In genomic region chr1:171661076-171661650, GRCh38 we compare ENCODE assay signal across 28 cellular contexts. TPM values are rescaled to one million over a fixed set of nuclear protein-coding genes. Genes with fewer than 3 reads are reported as not detected.
"Had no signal": no experiment of that assay in that cellular context is flagged by ENCODE, and none has a peak within 500 bp of the region (broad histone marks: within the 10 kb centered on the region; RNA-seq: fewer than 3 reads in every experiment).

No MANE protein-coding gene starts in this region.

- H3K27ac ChIP-seq: colonic mucosa, foreskin keratinocyte, hepatocyte, lower lobe of right lung, prostate gland, right atrium auricular region, upper lobe of left lung had no signal

- H3K4me2 ChIP-seq: hepatocyte had no signal

- H3K4me1 ChIP-seq: colonic mucosa, foreskin keratinocyte, lower lobe of right lung had no signal

- H3K27me3 ChIP-seq: colonic mucosa, foreskin keratinocyte, hepatocyte, right atrium auricular region, stomach, upper lobe of left lung had no signal

- H3K36me3 ChIP-seq: colonic mucosa, lower lobe of right lung, prostate gland, right atrium auricular region, stomach, upper lobe of left lung had no signal

- H2AFZ ChIP-seq: hepatocyte had no signal

- H3K9me3 Mint-ChIP-seq: activated B cell treated with CpG ODN at 0.5 μM for 24 hours; activated naive CD4-positive, alpha-beta T cell treated with anti-CD3 and anti-CD28 coated beads, Interleukin-2, amount 10 ng/mL, durations not matched to agents 7 days and 5 days; activated naive CD8-positive, alpha-beta T cell treated with anti-CD3 and anti-CD28 coated beads, Interleukin-2, amount 50 U/mL, for 24 hours; activated T-cell treated with anti-CD3 and anti-CD28 coated beads, Interleukin-2, amount 50 U/mL, for 4 hours; brain; endodermal cell; natural killer cell treated with Interleukin-12 subunit alpha and Interleukin-12 subunit beta and Interleukin-15 and Interleukin-18, amount 100 ng/mL, for 72 hours had no signal

- H3K27me3 Mint-ChIP-seq: activated naive CD8-positive, alpha-beta T cell treated with anti-CD3 and anti-CD28 coated beads, Interleukin-2, amount 50 U/mL, for 24 hours; brain had no signal

- H3K4me3 ChIP-seq: colonic mucosa, hepatocyte, lower lobe of right lung, prostate gland, right atrium auricular region, stomach, upper lobe of left lung had no signal

- DNase-seq: activated B cell treated with CpG ODN at 0.5 μM for 24 hours; activated CD4-positive, alpha-beta T cell treated with anti-CD3 and anti-CD28 coated beads for 48 hours; activated CD8-positive, alpha-beta T cell treated with anti-CD3 and anti-CD28 coated beads, Interleukin-2, amount 10 ng/mL, durations not matched to agents 7 days and 5 days; activated effector memory CD4-positive, alpha-beta T cell treated with Interleukin-2 at 50 U/mL for 16 hours; activated naive CD4-positive, alpha-beta T cell treated with anti-CD3 and anti-CD28 coated beads, Interleukin-2, amount 10 ng/mL, durations not matched to agents 7 days and 5 days; activated naive CD8-positive, alpha-beta T cell treated with anti-CD3 and anti-CD28 coated beads, Interleukin-2, amount 50 U/mL, for 24 hours; activated T-cell treated with anti-CD3 and anti-CD28 coated beads, Interleukin-2, amount 50 U/mL, for 4 hours; anterior cingulate cortex; central memory CD4-positive, alpha-beta T cell; colonic mucosa; endodermal cell; islet precursor cell; left colon; lower lobe of right lung; stimulated activated CD4-positive, alpha-beta T cell treated with anti-CD3 and anti-CD28 coated beads, Interleukin-15, amount 100 ng/mL, for 24 hours; stimulated activated CD4-positive, alpha-beta T cell treated with anti-CD3 and anti-CD28 coated beads, Interleukin-4, amount 100 ng/mL, for 1 hour; stomach; upper lobe of left lung had no signal

- ATAC-seq: activated CD8-positive, alpha-beta T cell treated with anti-CD3 and anti-CD28 coated beads, Interleukin-2, amount 10 ng/mL, durations not matched to agents 7 days and 5 days; activated naive CD8-positive, alpha-beta T cell treated with anti-CD3 and anti-CD28 coated beads, Interleukin-2, amount 50 U/mL, for 24 hours; activated T-cell treated with anti-CD3 and anti-CD28 coated beads, Interleukin-2, amount 50 U/mL, for 4 hours; foreskin keratinocyte; left colon; lower lobe of right lung; natural killer cell treated with Interleukin-12 subunit alpha and Interleukin-12 subunit beta and Interleukin-15 and Interleukin-18, amount 100 ng/mL, for 72 hours had no signal

- H3K4me3 Mint-ChIP-seq: activated B cell treated with CpG ODN at 0.5 μM for 24 hours; activated CD8-positive, alpha-beta T cell treated with anti-CD3 and anti-CD28 coated beads, Interleukin-2, amount 10 ng/mL, durations not matched to agents 7 days and 5 days; activated naive CD4-positive, alpha-beta T cell treated with anti-CD3 and anti-CD28 coated beads, Interleukin-2, amount 10 ng/mL, durations not matched to agents 7 days and 5 days; activated naive CD8-positive, alpha-beta T cell treated with anti-CD3 and anti-CD28 coated beads, Interleukin-2, amount 50 U/mL, for 24 hours; activated T-cell treated with anti-CD3 and anti-CD28 coated beads, Interleukin-2, amount 50 U/mL, for 4 hours; brain; endodermal cell; natural killer cell treated with Interleukin-12 subunit alpha and Interleukin-12 subunit beta and Interleukin-15 and Interleukin-18, amount 100 ng/mL, for 72 hours had no signal

- H3K27ac Mint-ChIP-seq: activated B cell treated with CpG ODN at 0.5 μM for 24 hours; activated CD8-positive, alpha-beta T cell treated with anti-CD3 and anti-CD28 coated beads, Interleukin-2, amount 10 ng/mL, durations not matched to agents 7 days and 5 days; activated naive CD4-positive, alpha-beta T cell treated with anti-CD3 and anti-CD28 coated beads, Interleukin-2, amount 10 ng/mL, durations not matched to agents 7 days and 5 days; activated naive CD8-positive, alpha-beta T cell treated with anti-CD3 and anti-CD28 coated beads, Interleukin-2, amount 50 U/mL, for 24 hours; brain; endodermal cell; natural killer cell treated with Interleukin-12 subunit alpha and Interleukin-12 subunit beta and Interleukin-15 and Interleukin-18, amount 100 ng/mL, for 72 hours had no signal

- H3K36me3 Mint-ChIP-seq: activated naive CD4-positive, alpha-beta T cell treated with anti-CD3 and anti-CD28 coated beads, Interleukin-2, amount 10 ng/mL, durations not matched to agents 7 days and 5 days; brain; natural killer cell treated with Interleukin-12 subunit alpha and Interleukin-12 subunit beta and Interleukin-15 and Interleukin-18, amount 100 ng/mL, for 72 hours had no signal

- H3K79me2 ChIP-seq: hepatocyte had no signal

- H3K4me1 Mint-ChIP-seq: activated B cell treated with CpG ODN at 0.5 μM for 24 hours; activated naive CD4-positive, alpha-beta T cell treated with anti-CD3 and anti-CD28 coated beads, Interleukin-2, amount 10 ng/mL, durations not matched to agents 7 days and 5 days; activated naive CD8-positive, alpha-beta T cell treated with anti-CD3 and anti-CD28 coated beads, Interleukin-2, amount 50 U/mL, for 24 hours; brain had no signal

- H3K9me3 ChIP-seq: colonic mucosa, lower lobe of right lung, prostate gland, right atrium auricular region, stomach, upper lobe of left lung had no signal

RNA-seq across cellular contexts. Expression of gene MYOC, which starts 8.7 kb away (rescaled TPM):
- total RNA-seq: activated B cell treated with CpG ODN at 0.5 μM for 24 hours; activated CD8-positive, alpha-beta T cell treated with anti-CD3 and anti-CD28 coated beads, Interleukin-2, amount 10 ng/mL, durations not matched to agents 7 days and 5 days; activated T-cell treated with anti-CD3 and anti-CD28 coated beads, Interleukin-2, amount 50 U/mL, for 4 hours; endodermal cell; epithelial cell of proximal tubule; foreskin keratinocyte; hepatocyte; natural killer cell treated with Interleukin-12 subunit alpha and Interleukin-12 subunit beta and Interleukin-15 and Interleukin-18, amount 100 ng/mL, for 72 hours had no signal
- polyA plus RNA-seq: foreskin keratinocyte, hepatocyte had no signal

RNA-seq across cellular contexts. Expression of gene MYOCOS, which starts 39.1 kb away (rescaled TPM):
- total RNA-seq: colonic mucosa, endodermal cell, epithelial cell of proximal tubule, fibroblast of lung, hepatocyte, left colon, omental fat pad, prostate gland, right atrium auricular region, skeletal muscle tissue, stomach, upper lobe of left lung had no signal
- polyA plus RNA-seq: fibroblast of lung, foreskin keratinocyte, hepatocyte, stomach had no signal
